ENCODE assay signal across 9 cellular contexts in genomic region chr22:24431309-24432034, GRCh38. TPM values are rescaled to one million over a fixed set of nuclear protein-coding genes. Genes with fewer than 3 reads are reported as not detected.
A peak's percentile ranks its signal among the peaks of the same experiment; 100 is the strongest.
DNase-seq lines count a peak whose midpoint lies in the region; ATAC-seq, FAIRE-seq and TF ChIP-seq lines count a peak whose summit lies in the region.
"Had no signal": no experiment of that assay in that cellular context is flagged by ENCODE, and none has a peak within 500 bp of the region (broad histone marks: within the 10 kb centered on the region; RNA-seq: fewer than 3 reads in every experiment).

No MANE protein-coding gene starts in this region.

- no peak for DNase-seq in activated naive CD4-positive, alpha-beta T cell treated with anti-CD3 and anti-CD28 coated beads for 36 hours
- DNase-seq in activated naive CD4-positive, alpha-beta T cell treated with Interleukin-2 at 50 U/mL for 16 hours, result no peak
- no peak for DNase-seq in activated CD4-positive, alpha-beta memory T cell treated with anti-CD3 and anti-CD28 coated beads for 36 hours
- DNase-seq in HepG2 (ENCODE audit: low spot score) (no peak), type B pancreatic cell (ENCODE audit: extremely low spot score, unreplicated experiment) (no peak), thyroid gland (no peak)
- DNase-seq: activated CD4-positive, CD25-positive, alpha-beta regulatory T cell treated with anti-CD3 and anti-CD28 coated beads, Interleukin-2, amount 50 U/mL, for 72 hours had no signal

- H3K27me3 ChIP-seq in HepG2 (ENCODE audit: control insufficient read depth in 1 of 2, insufficient read depth in 2 of 2, low read length in 2 of 2), result no peaks in the 10 kb centered on the region
- H3K27me3 ChIP-seq in thyroid gland, result no peaks in the 10 kb centered on the region

- H3K36me3 Mint-ChIP-seq in activated naive CD4-positive, alpha-beta T cell treated with anti-CD3 and anti-CD28 coated beads for 36 hours (ENCODE audit: low read depth), result peaks cover 25% of the 10 kb centered on the region
- H3K36me3 Mint-ChIP-seq in activated CD4-positive, alpha-beta memory T cell treated with anti-CD3 and anti-CD28 coated beads for 36 hours, result peaks cover 11% of the 10 kb centered on the region
- H3K36me3 Mint-ChIP-seq in type B pancreatic cell, result no peaks in the 10 kb centered on the region

- H3K9ac ChIP-seq in HepG2 (ENCODE audit: insufficient read depth, low read depth, low read length), result no peak overlapping the region

- in situ Hi-C loops in HepG2 (cut with HindIII; ENCODE audit: extremely low pct_ligation_motif_present, low pct_unique_long_range_greater_than_20kb), result no loop called here

- H3K4me1 ChIP-seq in HepG2 (ENCODE audit: insufficient read depth, low read length) (peaks cover 24% of the 10 kb centered on the region), thyroid gland (peaks cover 19 to 51% of the 10 kb centered on the region in 2 donors)

- no peak for FAIRE-seq in HepG2 (lab: Jason Lieb, UNC)

- H4K20me1 ChIP-seq in HepG2 (ENCODE audit: insufficient read depth, low read length), result no peaks in the 10 kb centered on the region

- H3K4me1 Mint-ChIP-seq in activated naive CD4-positive, alpha-beta T cell treated with anti-CD3 and anti-CD28 coated beads for 36 hours (ENCODE audit: low read depth), result peaks cover 81% of the 10 kb centered on the region
- peaks cover 85% of the 10 kb centered on the region for H3K4me1 Mint-ChIP-seq in activated CD4-positive, alpha-beta memory T cell treated with anti-CD3 and anti-CD28 coated beads for 36 hours (ENCODE audit: low read depth)
- H3K4me1 Mint-ChIP-seq in type B pancreatic cell (ENCODE audit: unreplicated experiment), result peaks cover 25% of the 10 kb centered on the region

- no peaks in the 10 kb centered on the region for H3K9me3 Mint-ChIP-seq in activated naive CD4-positive, alpha-beta T cell treated with anti-CD3 and anti-CD28 coated beads for 36 hours
- H3K9me3 Mint-ChIP-seq in activated CD4-positive, alpha-beta memory T cell treated with anti-CD3 and anti-CD28 coated beads for 36 hours, result no peaks in the 10 kb centered on the region
- no peaks in the 10 kb centered on the region for H3K9me3 Mint-ChIP-seq in type B pancreatic cell

- ATAC-seq in HepG2 (no peak), GM21367 (IDR thresholded peaks at IDR 0.05; ENCODE audit: unreplicated experiment) (no peak), GM18858 (IDR thresholded peaks at IDR 0.05; ENCODE audit: unreplicated experiment) (no peak)

- POLR2A ChIA-PET in activated CD4-positive, alpha-beta memory T cell treated with anti-CD3 and anti-CD28 coated beads for 36 hours (lab: Charles Lee), result no interaction called here
- POLR2A ChIA-PET in HepG2 (lab: Yijun Ruan, JAX), result no interaction called here

- 67% methylated on average over 5 of the region's 9 CpGs for WGBS in HepG2 (ENCODE audit: low lambda C conversion rate)
- 93 to 94% methylated on average over 8 to 9 of the region's 9 CpGs for WGBS in thyroid gland, 2 donors

- no peak overlapping the region for H2AFZ ChIP-seq in HepG2 (ENCODE audit: low read length)

- TF ChIP-seq RAD21 in HepG2 (CRISPR knock-in tag; IDR thresholded peaks at IDR 0.05), result no peak

- H3K79me2 ChIP-seq in HepG2 (ENCODE audit: insufficient read depth, low read length), result no peaks in the 10 kb centered on the region

- no peak overlapping the region for H3K27ac ChIP-seq in HepG2 (ENCODE audit: extremely low read length, insufficient read depth, low read length)
- H3K27ac ChIP-seq in thyroid gland, result peak overlapping the region in 1 of 3 donors; percentile 63

- H3K27me3 Mint-ChIP-seq in activated naive CD4-positive, alpha-beta T cell treated with anti-CD3 and anti-CD28 coated beads for 36 hours (ENCODE audit: low read depth), result no peaks in the 10 kb centered on the region
- H3K27me3 Mint-ChIP-seq in activated CD4-positive, alpha-beta memory T cell treated with anti-CD3 and anti-CD28 coated beads for 36 hours, result no peaks in the 10 kb centered on the region
- peaks cover 9% of the 10 kb centered on the region for H3K27me3 Mint-ChIP-seq in type B pancreatic cell

- H3K27ac Mint-ChIP-seq in activated naive CD4-positive, alpha-beta T cell treated with anti-CD3 and anti-CD28 coated beads for 36 hours, result peak overlapping the region; percentile 87
- H3K27ac Mint-ChIP-seq in activated CD4-positive, alpha-beta memory T cell treated with anti-CD3 and anti-CD28 coated beads for 36 hours, result peak overlapping the region; percentile 76
- peak overlapping the region; percentile 50 for H3K27ac Mint-ChIP-seq in type B pancreatic cell

- H3K9me3 ChIP-seq in HepG2 (ENCODE audit: low read length) (no peaks in the 10 kb centered on the region), thyroid gland (no peaks in the 10 kb centered on the region)

- H3K4me2 ChIP-seq in HepG2 (ENCODE audit: low read depth, low read length), result no peak overlapping the region

- TF ChIP-seq CTCF in HepG2 (CRISPR knock-in tag; IDR thresholded peaks at IDR 0.05), result no peak
- no peak for TF ChIP-seq CTCF in type B pancreatic cell (conservative IDR thresholded peaks at IDR 0.05)
- TF ChIP-seq CTCF in thyroid gland (IDR thresholded peaks at IDR 0.05), result no peak

- H3K36me3 ChIP-seq in HepG2 (replicated peaks in 1 of 2; ENCODE audit: control insufficient read depth in 1 of 2, insufficient read depth in 2 of 2, low read length in 2 of 2) (no peaks in the 10 kb centered on the region), thyroid gland (no peaks in the 10 kb centered on the region)

- TF ChIP-seq EP300 in HepG2 (IDR thresholded peaks at IDR 0.05; ENCODE audit: low read depth in 2 of 2, low read length in 2 of 2) (no peak), HepG2 (CRISPR knock-in tag; IDR thresholded peaks at IDR 0.05; ENCODE audit: borderline replicate concordance) (no peak)

- no TSS peak for BruUV-seq in HepG2 (replicated peaks; lab: Mats Ljungman, UMichigan)

- H3K4me3 Mint-ChIP-seq in activated naive CD4-positive, alpha-beta T cell treated with anti-CD3 and anti-CD28 coated beads for 36 hours, result peak overlapping the region; percentile 33
- H3K4me3 Mint-ChIP-seq in activated CD4-positive, alpha-beta memory T cell treated with anti-CD3 and anti-CD28 coated beads for 36 hours, result no peak overlapping the region
- H3K4me3 Mint-ChIP-seq in type B pancreatic cell, result no peak overlapping the region

- CTCF ChIA-PET in activated naive CD4-positive, alpha-beta T cell treated with anti-CD3 and anti-CD28 coated beads for 36 hours (lab: Charles Lee), result no interaction called here
- CTCF ChIA-PET in activated CD4-positive, alpha-beta memory T cell treated with anti-CD3 and anti-CD28 coated beads for 36 hours (lab: Charles Lee), result interaction anchor here (0.9 to 2.6 kb wide), 3 partner anchors 9 to 98 kb away, joined by 3 to 12 read pairs (median 3); no protein-coding TSS in a partner anchor
- CTCF ChIA-PET in HepG2 (lab: Yijun Ruan, JAX; ENCODE audit: low intra/inter-chr PET ratio, low total read pairs), result no interaction called here

- H3K4me3 ChIP-seq in HepG2 (replicated peaks in 1 of 3; ENCODE audit: insufficient read depth in 1 of 3, low read depth in 2 of 3, low read length in 3 of 3), result no peak overlapping the region
- H3K4me3 ChIP-seq in thyroid gland (replicated peaks in 1 of 3), result no peak overlapping the region

- intact Hi-C loops in activated naive CD4-positive, alpha-beta T cell treated with anti-CD3 and anti-CD28 coated beads for 36 hours (cut with micrococcal nuclease), result loop anchor here (5.0 kb wide), 1 partner anchor 724 kb away; no protein-coding TSS in a partner anchor
- intact Hi-C loops in activated CD4-positive, alpha-beta memory T cell treated with anti-CD3 and anti-CD28 coated beads for 36 hours (cut with micrococcal nuclease), result loop anchor here (5.0 kb wide), 1 partner anchor 159 kb away; the partner anchor contains the start of gene SPECC1L
- intact Hi-C loops in HepG2 (cut with micrococcal nuclease; ENCODE audit: unreplicated experiment), result no loop called here
- intact Hi-C loops in thyroid gland (cut with DNase I), result no loop called here

- TF ChIP-seq POLR2A in HepG2 (IDR thresholded peaks at IDR 0.05; ENCODE audit: insufficient read depth in 1 of 2, low read depth in 2 of 2, low read length in 2 of 2) (no peak), thyroid gland (IDR thresholded peaks at IDR 0.05) (no peak)

RNA-seq across cellular contexts. Expression of gene ADORA2A, which starts 4.1 kb away (rescaled TPM):
- 10 to 100 TPM; 37.6 to 38.0 TPM for total RNA-seq in activated naive CD4-positive, alpha-beta T cell treated with anti-CD3 and anti-CD28 coated beads for 36 hours
- 10 to 100 TPM; 30.5 to 33.0 TPM for total RNA-seq in activated CD4-positive, alpha-beta memory T cell treated with anti-CD3 and anti-CD28 coated beads for 36 hours
- total RNA-seq in HepG2 (2016; rRNA removed; fragmentation: Illumina TruSeq; extraction: Trizol), result 3.3 and 4.0 TPM in 2 replicates
- 1.3 and 1.5 TPM in 2 replicates for total RNA-seq in HepG2 (2016; cell fraction: cytosol; rRNA removed; fragmentation: Illumina TruSeq; extraction: Trizol; ENCODE audit: low read depth)
- 3.1 and 3.5 TPM in 2 replicates for total RNA-seq in HepG2 (2016; cell fraction: insoluble cytoplasmic fraction; rRNA removed; fragmentation: Illumina TruSeq; extraction: Trizol)
- 2.9 and 5.0 TPM in 2 replicates for total RNA-seq in HepG2 (2016; cell fraction: membrane; rRNA removed; fragmentation: Illumina TruSeq; extraction: Trizol)
- 2.4 TPM in 2 replicates for total RNA-seq in HepG2 (2016; cell fraction: nucleus; rRNA removed; fragmentation: Illumina TruSeq; extraction: Trizol)
- polyA plus RNA-seq in HepG2 (2011; rRNA removed), result 5.0 and 7.3 TPM in 2 replicates
- polyA plus RNA-seq in HepG2 (2011; cell fraction: cytosol; rRNA removed), result 4.4 and 5.8 TPM in 2 replicates
- 15.5 and 20.4 TPM in 2 replicates for polyA plus RNA-seq in HepG2 (2011; cell fraction: nucleus; rRNA removed)
- 7.5 and 9.0 TPM in 2 replicates for polyA plus RNA-seq in HepG2 (2012)
- polyA plus RNA-seq in HepG2 (2016; cell fraction: cytosol; fragmentation: Illumina TruSeq; extraction: Trizol; ENCODE audit: low read depth), result 1.3 and 1.7 TPM in 2 replicates
- 3.1 and 3.9 TPM in 2 replicates for polyA plus RNA-seq in HepG2 (2016; cell fraction: insoluble cytoplasmic fraction; fragmentation: Illumina TruSeq; extraction: Trizol; ENCODE audit: low read depth)
- 2.3 and 3.2 TPM in 2 replicates for polyA plus RNA-seq in HepG2 (2016; cell fraction: membrane; fragmentation: Illumina TruSeq; extraction: Trizol; ENCODE audit: low read depth)
- 4.1 and 4.2 TPM in 2 replicates for polyA plus RNA-seq in HepG2 (2016; cell fraction: nucleus; fragmentation: Illumina TruSeq; extraction: Trizol; ENCODE audit: insufficient read depth, low read depth)
- polyA minus RNA-seq in HepG2 (2011; rRNA and poly(A)+ RNA removed; ENCODE audit: low replicate concordance), result 3.1 and 18.4 TPM in 2 replicates
- 1.4 and 2.7 TPM in 2 replicates for polyA minus RNA-seq in HepG2 (2011; cell fraction: cytosol; rRNA and poly(A)+ RNA removed)
- polyA minus RNA-seq in HepG2 (2011; cell fraction: nucleus; rRNA and poly(A)+ RNA removed), result 4.9 and 7.1 TPM in 2 replicates
- total RNA-seq in type B pancreatic cell (ENCODE audit: low replicate concordance), result 7.2 and 19.2 TPM in 2 replicates
- total RNA-seq in thyroid gland, result 1 to 10 TPM; 1.4 to 3.0 (median 2.5) TPM

Comparison
In these comparisons a context has a peak if more than half of its experiments do, and no peak if none do; other contexts are left out.
1. intact Hi-C loops: an anchor here in activated naive CD4-positive, alpha-beta T cell treated with anti-CD3 and anti-CD28 coated beads for 36 hours (5.0 kb wide) and activated CD4-positive, alpha-beta memory T cell treated with anti-CD3 and anti-CD28 coated beads for 36 hours (5.0 kb wide); none called in HepG2 and thyroid gland.